Comparison of ENCODE assay signal across 2 cellular contexts in the genomic region with DNA sequence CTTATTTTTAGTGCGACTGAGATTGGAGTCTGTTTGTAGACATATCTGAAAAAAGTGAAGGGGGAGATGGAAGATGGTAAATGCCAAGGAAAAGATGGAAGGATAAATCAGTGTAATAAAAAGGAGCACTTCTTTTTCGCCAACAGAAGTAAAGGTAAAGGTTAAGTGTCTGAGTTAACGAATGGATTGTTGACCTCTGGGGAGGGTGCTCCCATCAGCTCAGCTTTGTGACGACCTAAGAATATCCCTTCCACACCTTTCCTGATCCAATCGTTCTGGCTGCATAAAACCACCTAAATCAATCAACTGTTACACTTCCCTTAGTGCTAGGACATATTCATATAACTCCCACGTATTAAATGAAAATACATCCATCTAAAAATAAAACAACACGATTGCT.
TF ChIP-seq lines count a peak whose summit lies in the region.

No MANE protein-coding gene starts in this region.

TF ChIP-seq in GM12878, 131 proteins besides CTCF, POLR2A, EP300 and RAD21 (continues in another document):
- TF ChIP-seq LARP7 (IDR thresholded peaks at IDR 0.05) (no peak), SRF (IDR thresholded peaks at IDR 0.05; ENCODE audit: low read depth in 2 of 2, low read length in 2 of 2) (no peak), MTA2 (IDR thresholded peaks at IDR 0.05; ENCODE audit: low read depth) (no peak), YY1 (IDR thresholded peaks at IDR 0.05; ENCODE audit: low read depth, low read length) (no peak), HDAC2 (IDR thresholded peaks at IDR 0.05) (no peak), SMARCA5 (IDR thresholded peaks at IDR 0.05) (no peak), MEF2A (IDR thresholded peaks at IDR 0.05; ENCODE audit: insufficient read depth, low read depth, low read length) (no peak), WRNIP1 (IDR thresholded peaks at IDR 0.05; ENCODE audit: borderline replicate concordance, low read depth, low read length) (no peak), ZZZ3 (IDR thresholded peaks at IDR 0.05; ENCODE audit: control insufficient read depth, insufficient read length, low read depth) (no peak), SREBF2 (IDR thresholded peaks at IDR 0.05; ENCODE audit: low read length) (no peak), ZNF274 (IDR thresholded peaks at IDR 0.05; ENCODE audit: insufficient read depth, insufficient read length) (no peak), SPI1 (IDR thresholded peaks at IDR 0.05; ENCODE audit: borderline replicate concordance, insufficient read depth, low read depth, low read length) (no peak), KAT2A (conservative IDR thresholded peaks at IDR 0.05; ENCODE audit: control insufficient read depth, low read depth, low read length) (no peak)
- TF ChIP-seq, protein P1, sequence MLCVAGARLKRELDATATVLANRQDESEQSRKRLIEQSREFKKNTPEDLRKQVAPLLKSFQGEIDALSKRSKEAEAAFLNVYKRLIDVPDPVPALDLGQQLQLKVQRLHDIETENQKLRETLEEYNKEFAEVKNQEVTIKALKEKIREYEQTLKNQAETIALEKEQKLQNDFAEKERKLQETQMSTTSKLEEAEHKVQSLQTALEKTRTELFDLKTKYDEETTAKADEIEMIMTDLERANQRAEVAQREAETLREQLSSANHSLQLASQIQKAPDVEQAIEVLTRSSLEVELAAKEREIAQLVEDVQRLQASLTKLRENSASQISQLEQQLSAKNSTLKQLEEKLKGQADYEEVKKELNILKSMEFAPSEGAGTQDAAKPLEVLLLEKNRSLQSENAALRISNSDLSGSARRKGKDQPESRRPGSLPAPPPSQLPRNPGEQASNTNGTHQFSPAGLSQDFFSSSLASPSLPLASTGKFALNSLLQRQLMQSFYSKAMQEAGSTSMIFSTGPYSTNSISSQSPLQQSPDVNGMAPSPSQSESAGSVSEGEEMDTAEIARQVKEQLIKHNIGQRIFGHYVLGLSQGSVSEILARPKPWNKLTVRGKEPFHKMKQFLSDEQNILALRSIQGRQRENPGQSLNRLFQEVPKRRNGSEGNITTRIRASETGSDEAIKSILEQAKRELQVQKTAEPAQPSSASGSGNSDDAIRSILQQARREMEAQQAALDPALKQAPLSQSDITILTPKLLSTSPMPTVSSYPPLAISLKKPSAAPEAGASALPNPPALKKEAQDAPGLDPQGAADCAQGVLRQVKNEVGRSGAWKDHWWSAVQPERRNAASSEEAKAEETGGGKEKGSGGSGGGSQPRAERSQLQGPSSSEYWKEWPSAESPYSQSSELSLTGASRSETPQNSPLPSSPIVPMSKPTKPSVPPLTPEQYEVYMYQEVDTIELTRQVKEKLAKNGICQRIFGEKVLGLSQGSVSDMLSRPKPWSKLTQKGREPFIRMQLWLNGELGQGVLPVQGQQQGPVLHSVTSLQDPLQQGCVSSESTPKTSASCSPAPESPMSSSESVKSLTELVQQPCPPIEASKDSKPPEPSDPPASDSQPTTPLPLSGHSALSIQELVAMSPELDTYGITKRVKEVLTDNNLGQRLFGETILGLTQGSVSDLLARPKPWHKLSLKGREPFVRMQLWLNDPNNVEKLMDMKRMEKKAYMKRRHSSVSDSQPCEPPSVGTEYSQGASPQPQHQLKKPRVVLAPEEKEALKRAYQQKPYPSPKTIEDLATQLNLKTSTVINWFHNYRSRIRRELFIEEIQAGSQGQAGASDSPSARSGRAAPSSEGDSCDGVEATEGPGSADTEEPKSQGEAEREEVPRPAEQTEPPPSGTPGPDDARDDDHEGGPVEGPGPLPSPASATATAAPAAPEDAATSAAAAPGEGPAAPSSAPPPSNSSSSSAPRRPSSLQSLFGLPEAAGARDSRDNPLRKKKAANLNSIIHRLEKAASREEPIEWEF (IDR thresholded peaks at IDR 0.05; ENCODE audit: insufficient replicate concordance, low read depth, low read length), result no peak
- TF ChIP-seq, protein P2, sequence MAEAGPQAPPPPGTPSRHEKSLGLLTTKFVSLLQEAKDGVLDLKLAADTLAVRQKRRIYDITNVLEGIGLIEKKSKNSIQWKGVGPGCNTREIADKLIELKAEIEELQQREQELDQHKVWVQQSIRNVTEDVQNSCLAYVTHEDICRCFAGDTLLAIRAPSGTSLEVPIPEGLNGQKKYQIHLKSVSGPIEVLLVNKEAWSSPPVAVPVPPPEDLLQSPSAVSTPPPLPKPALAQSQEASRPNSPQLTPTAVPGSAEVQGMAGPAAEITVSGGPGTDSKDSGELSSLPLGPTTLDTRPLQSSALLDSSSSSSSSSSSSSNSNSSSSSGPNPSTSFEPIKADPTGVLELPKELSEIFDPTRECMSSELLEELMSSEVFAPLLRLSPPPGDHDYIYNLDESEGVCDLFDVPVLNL (IDR thresholded peaks at IDR 0.05; ENCODE audit: low read depth, low read length), result no peak
- TF ChIP-seq, protein P3, sequence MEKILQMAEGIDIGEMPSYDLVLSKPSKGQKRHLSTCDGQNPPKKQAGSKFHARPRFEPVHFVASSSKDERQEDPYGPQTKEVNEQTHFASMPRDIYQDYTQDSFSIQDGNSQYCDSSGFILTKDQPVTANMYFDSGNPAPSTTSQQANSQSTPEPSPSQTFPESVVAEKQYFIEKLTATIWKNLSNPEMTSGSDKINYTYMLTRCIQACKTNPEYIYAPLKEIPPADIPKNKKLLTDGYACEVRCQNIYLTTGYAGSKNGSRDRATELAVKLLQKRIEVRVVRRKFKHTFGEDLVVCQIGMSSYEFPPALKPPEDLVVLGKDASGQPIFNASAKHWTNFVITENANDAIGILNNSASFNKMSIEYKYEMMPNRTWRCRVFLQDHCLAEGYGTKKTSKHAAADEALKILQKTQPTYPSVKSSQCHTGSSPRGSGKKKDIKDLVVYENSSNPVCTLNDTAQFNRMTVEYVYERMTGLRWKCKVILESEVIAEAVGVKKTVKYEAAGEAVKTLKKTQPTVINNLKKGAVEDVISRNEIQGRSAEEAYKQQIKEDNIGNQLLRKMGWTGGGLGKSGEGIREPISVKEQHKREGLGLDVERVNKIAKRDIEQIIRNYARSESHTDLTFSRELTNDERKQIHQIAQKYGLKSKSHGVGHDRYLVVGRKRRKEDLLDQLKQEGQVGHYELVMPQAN (conservative IDR thresholded peaks at IDR 0.05), result no peak

TF ChIP-seq in liver, 16 proteins besides CTCF, POLR2A, EP300 and RAD21:
- TF ChIP-seq YY1 (IDR thresholded peaks at IDR 0.05), result no peak
- no peak for TF ChIP-seq RXRA (IDR thresholded peaks at IDR 0.05)
- TF ChIP-seq, protein P4, sequence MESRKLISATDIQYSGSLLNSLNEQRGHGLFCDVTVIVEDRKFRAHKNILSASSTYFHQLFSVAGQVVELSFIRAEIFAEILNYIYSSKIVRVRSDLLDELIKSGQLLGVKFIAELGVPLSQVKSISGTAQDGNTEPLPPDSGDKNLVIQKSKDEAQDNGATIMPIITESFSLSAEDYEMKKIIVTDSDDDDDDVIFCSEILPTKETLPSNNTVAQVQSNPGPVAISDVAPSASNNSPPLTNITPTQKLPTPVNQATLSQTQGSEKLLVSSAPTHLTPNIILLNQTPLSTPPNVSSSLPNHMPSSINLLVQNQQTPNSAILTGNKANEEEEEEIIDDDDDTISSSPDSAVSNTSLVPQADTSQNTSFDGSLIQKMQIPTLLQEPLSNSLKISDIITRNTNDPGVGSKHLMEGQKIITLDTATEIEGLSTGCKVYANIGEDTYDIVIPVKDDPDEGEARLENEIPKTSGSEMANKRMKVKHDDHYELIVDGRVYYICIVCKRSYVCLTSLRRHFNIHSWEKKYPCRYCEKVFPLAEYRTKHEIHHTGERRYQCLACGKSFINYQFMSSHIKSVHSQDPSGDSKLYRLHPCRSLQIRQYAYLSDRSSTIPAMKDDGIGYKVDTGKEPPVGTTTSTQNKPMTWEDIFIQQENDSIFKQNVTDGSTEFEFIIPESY (IDR thresholded peaks at IDR 0.05), result no peak
- no peak for TF ChIP-seq FOXA1 (IDR thresholded peaks at IDR 0.05)
